9 cellular contexts compared by ENCODE assay signal in genomic region chr12:47704719-47705118, GRCh38. TPM values are rescaled to one million over a fixed set of nuclear protein-coding genes. Genes with fewer than 3 reads are reported as not detected.
A peak's percentile ranks its signal among the peaks of the same experiment; 100 is the strongest.
DNase-seq lines count a peak whose midpoint lies in the region; ATAC-seq and TF ChIP-seq lines count a peak whose summit lies in the region.
"Had no signal": no experiment of that assay in that cellular context is flagged by ENCODE, and none has a peak within 500 bp of the region (broad histone marks: within the 10 kb centered on the region; RNA-seq: fewer than 3 reads in every experiment).

No MANE protein-coding gene starts in this region.

- H3K4me1 ChIP-seq in heart left ventricle, result peaks cover 0 to 44% (median 15%) of the 10 kb centered on the region in 12 donors
- peaks cover 15% of the 10 kb centered on the region for H3K4me1 ChIP-seq in thymus (ENCODE audit: control insufficient read depth, insufficient read depth, low read length)

- H3K27me3 ChIP-seq in heart left ventricle, result no peaks in the 10 kb centered on the region
- no peaks in the 10 kb centered on the region for H3K27me3 ChIP-seq in kidney epithelial cell (ENCODE audit: control insufficient read depth, insufficient read depth, low read length)
- H3K27me3 ChIP-seq in thymus (ENCODE audit: control insufficient read depth, insufficient read depth), result no peaks in the 10 kb centered on the region
- H3K27me3 ChIP-seq: right atrium auricular region had no signal

- no peak for DNase-seq in heart left ventricle
- no peak for DNase-seq in cardiac septum (ENCODE audit: low spot score)
- no peak for DNase-seq in activated naive CD8-positive, alpha-beta T cell treated with anti-CD3 and anti-CD28 coated beads for 36 hours
- no peak for DNase-seq in kidney epithelial cell (ENCODE audit: low read depth)
- no peak for DNase-seq in activated CD8-positive, alpha-beta memory T cell treated with anti-CD3 and anti-CD28 coated beads, Interleukin-2, amount 50 U/mL, for 48 hours
- DNase-seq in NCI-H510A (lab: John Stamatoyannopoulos, UW), result no peak

- H3K36me3 ChIP-seq in heart left ventricle, result peaks cover 0 to 28% (median 16%) of the 10 kb centered on the region in 9 donors
- H3K36me3 ChIP-seq in kidney epithelial cell (ENCODE audit: control insufficient read depth, insufficient read depth, low read length), result no peaks in the 10 kb centered on the region
- H3K36me3 ChIP-seq in thymus (ENCODE audit: control insufficient read depth, insufficient read depth), result peaks cover 6% of the 10 kb centered on the region

- WGBS in heart left ventricle, 4 donors, result 87 to 95% (median 94%) methylated on average over 9 of the region's 9 CpGs
- 97% methylated on average over 9 of the region's 9 CpGs for WGBS in thymus

- ATAC-seq in heart left ventricle (no peak), HG02840 (IDR thresholded peaks at IDR 0.05; ENCODE audit: low FRiP score, unreplicated experiment) (no peak)

- H3K9me3 ChIP-seq in heart left ventricle, result no peaks in the 10 kb centered on the region
- H3K9me3 ChIP-seq in thymus (ENCODE audit: control insufficient read depth), result no peaks in the 10 kb centered on the region
- H3K9me3 ChIP-seq: right atrium auricular region had no signal

- H3K27me3 Mint-ChIP-seq in activated naive CD8-positive, alpha-beta T cell treated with anti-CD3 and anti-CD28 coated beads for 36 hours, result no peaks in the 10 kb centered on the region

- peaks cover 47% of the 10 kb centered on the region for H3K4me1 Mint-ChIP-seq in activated naive CD8-positive, alpha-beta T cell treated with anti-CD3 and anti-CD28 coated beads for 36 hours

- H3K4me3 Mint-ChIP-seq in activated naive CD8-positive, alpha-beta T cell treated with anti-CD3 and anti-CD28 coated beads for 36 hours, result peak overlapping the region; percentile 97

- peak overlapping the region; percentile 47 for H3K27ac Mint-ChIP-seq in activated naive CD8-positive, alpha-beta T cell treated with anti-CD3 and anti-CD28 coated beads for 36 hours

- H3K36me3 Mint-ChIP-seq in activated naive CD8-positive, alpha-beta T cell treated with anti-CD3 and anti-CD28 coated beads for 36 hours, result peaks cover 24% of the 10 kb centered on the region

- no peak for TF ChIP-seq POLR2A in heart left ventricle (IDR thresholded peaks at IDR 0.05)

- H3K27ac ChIP-seq in heart left ventricle (no peak overlapping the region), thymus (ENCODE audit: low read depth) (no peak overlapping the region)

- intact Hi-C loops in heart left ventricle (cut with DNase I), result no loop called here
- intact Hi-C loops in cardiac septum (cut with DNase I), result no loop called here

- H3K9me3 Mint-ChIP-seq in activated naive CD8-positive, alpha-beta T cell treated with anti-CD3 and anti-CD28 coated beads for 36 hours, result no peaks in the 10 kb centered on the region

- TF ChIP-seq CTCF in heart left ventricle (IDR thresholded peaks at IDR 0.05), result no peak
- no peak for TF ChIP-seq CTCF in kidney epithelial cell (IDR thresholded peaks at IDR 0.05; ENCODE audit: insufficient read depth, low read length, poor library complexity, severe bottlenecking)

- peak overlapping the region in 8 of 12 donors; percentile 89 to 99 (median 94) for H3K4me3 ChIP-seq in heart left ventricle
- H3K4me3 ChIP-seq in kidney epithelial cell (ENCODE audit: low read depth, low read length), result peak overlapping the region; percentile 78
- H3K4me3 ChIP-seq in thymus (ENCODE audit: low read length), result peak overlapping the region; percentile 90

RNA-seq across cellular contexts. Expression of gene RPAP3, which starts 1.1 kb away (rescaled TPM):
- 10 to 100 TPM; 11.1 to 25.2 (median 22.3) TPM for total RNA-seq in heart left ventricle
- polyA plus RNA-seq in heart left ventricle, result 10 to 100 TPM in 1 of 2 donors, 1 to 10 TPM in 1; 7.2 to 15.5 TPM
- total RNA-seq in cardiac septum, result 21.0 TPM
- total RNA-seq in activated naive CD8-positive, alpha-beta T cell treated with anti-CD3 and anti-CD28 coated beads for 36 hours, result 10 to 100 TPM; 58.7 to 61.8 TPM
- 15.7 and 27.7 TPM in 2 replicates for total RNA-seq in kidney epithelial cell
- polyA plus RNA-seq in thymus, result 20.9 TPM

RNA-seq across cellular contexts. Expression of gene ENDOU, which starts 20.6 kb away (rescaled TPM):
- total RNA-seq in heart left ventricle (1 to 10 TPM in 1 of 9 donors, under 1 TPM in 4, not detected in 4; 0.12 to 2.5 (median 0.27) TPM), cardiac septum (0.24 TPM), kidney epithelial cell (not detected in 2 replicates)
- polyA plus RNA-seq in heart left ventricle (under 1 TPM; 0.08 to 0.42 TPM), thymus (1.3 TPM)
- total RNA-seq in activated naive CD8-positive, alpha-beta T cell treated with anti-CD3 and anti-CD28 coated beads for 36 hours, result under 1 TPM in 1 of 2 experiments, not detected in 1; 0.08 TPM

RNA-seq across cellular contexts. Expression of gene RAPGEF3, which starts 54.0 kb away (rescaled TPM):
- total RNA-seq in heart left ventricle (10 to 100 TPM; 14.5 to 47.8 (median 23.9) TPM), cardiac septum (26.3 TPM), kidney epithelial cell (8.7 and 14.3 TPM in 2 replicates)
- polyA plus RNA-seq in heart left ventricle (10 to 100 TPM; 18.6 to 62.1 TPM), thymus (20.9 TPM)
- total RNA-seq in activated naive CD8-positive, alpha-beta T cell treated with anti-CD3 and anti-CD28 coated beads for 36 hours, result under 1 TPM; 0.27 to 0.54 TPM
